Comparison of ENCODE assay signal across 6 cellular contexts in the genomic region with DNA sequence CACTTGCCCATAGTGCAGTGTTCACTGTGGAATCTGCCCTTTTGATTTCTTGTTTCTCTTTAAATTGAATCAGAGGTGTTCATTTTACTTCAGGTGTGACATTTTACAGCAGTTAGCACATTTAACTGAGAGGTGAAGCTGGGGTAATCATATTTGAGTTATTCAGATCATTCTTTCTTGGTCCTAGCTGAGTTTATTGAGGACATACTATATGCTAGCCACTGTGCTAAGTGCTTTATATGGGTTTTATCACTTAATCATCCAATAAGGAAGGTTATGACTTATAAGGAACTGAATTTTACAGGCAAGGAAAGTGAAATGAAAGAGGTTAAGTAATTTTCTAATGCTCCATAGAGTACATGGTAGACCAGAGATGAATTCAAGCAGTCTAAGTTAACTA.
"Had no signal": no experiment of that assay in that cellular context is flagged by ENCODE, and none has a peak within 500 bp of the region (broad histone marks: within the 10 kb centered on the region; RNA-seq: fewer than 3 reads in every experiment).

No MANE protein-coding gene starts in this region.

- H3K4me3 ChIP-seq: K562 had no signal

- H3K27ac ChIP-seq: HL-60 had no signal

- ATAC-seq: HepG2, K562 had no signal

- DNase-seq: IMR-90, KBM-7, KG1 had no signal
